ENCODE assay signal across 8 cellular contexts in the genomic region with DNA sequence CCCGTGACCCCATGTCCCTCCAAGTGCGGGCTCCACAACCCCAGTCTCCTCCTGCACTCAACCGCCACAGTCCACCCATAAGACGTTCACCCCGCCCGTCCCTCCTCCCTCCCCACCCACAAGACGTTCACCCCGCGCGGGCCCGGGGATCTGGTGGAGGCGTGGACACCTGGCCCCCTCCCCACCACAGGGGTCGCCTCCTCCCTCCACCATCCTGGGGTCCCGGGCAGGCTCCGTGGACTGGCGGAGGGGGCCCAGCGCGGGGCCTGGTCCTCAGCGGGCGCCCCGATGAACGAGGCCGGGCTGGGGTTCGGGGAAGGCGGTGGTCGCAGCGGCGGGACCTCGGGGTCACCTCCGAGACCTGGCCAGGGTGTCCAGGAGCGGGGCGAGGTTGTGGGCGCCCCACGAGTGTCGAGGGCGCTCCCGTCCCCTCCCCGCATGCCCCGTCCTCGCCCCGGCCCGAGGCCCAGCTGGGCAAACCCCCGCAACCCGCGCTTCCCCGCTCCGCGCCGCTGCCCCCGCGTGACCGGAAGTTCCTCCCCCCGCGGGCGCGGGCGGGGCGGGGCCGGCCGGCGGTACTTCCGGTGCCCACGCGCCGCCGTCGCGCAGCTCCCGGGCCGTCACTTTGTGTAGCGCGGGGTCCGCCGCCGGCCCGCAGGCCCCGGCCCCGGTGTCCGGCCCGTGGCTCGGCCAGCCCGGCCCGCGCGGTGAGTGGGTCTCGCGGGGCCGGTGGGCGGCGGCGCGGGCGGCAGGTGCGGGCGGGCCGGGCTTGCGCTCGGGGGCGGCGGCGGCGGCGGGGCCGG. TPM values are rescaled to one million over a fixed set of nuclear protein-coding genes. Genes with fewer than 3 reads are reported as not detected.
DNase-seq lines count a peak whose midpoint lies in the region; ATAC-seq lines count a peak whose summit lies in the region.

A gene (plus strand): TSS at position 578 of the 803 bp plus-strand sequence. CDS start 5,092 bp downstream, outside the sequence.

- ATAC-seq in HG02678 (IDR thresholded peaks at IDR 0.05; ENCODE audit: unreplicated experiment), result peak; percentile 76
- ATAC-seq in stimulated activated memory B cell treated with anti-CD40 and anti-IgM and Interleukin-4, amounts not matched to agents 10 μg/mL and 1 μg/mL and 100 μg/mL, for 72 hours, result peak; percentile 81

- H3K27ac ChIP-seq in esophagus (ENCODE audit: low read depth in 2 of 2, low read length in 1 of 2), result peak within 1 kb of the TSS; percentile 57 to 80
- no peak within 1 kb of the TSS for H3K27ac ChIP-seq in muscle layer of duodenum (ENCODE audit: low read length)

- H3K27me3 Mint-ChIP-seq in stimulated activated memory B cell treated with anti-CD40 and anti-IgM and Interleukin-4, amounts not matched to agents 10 μg/mL and 1 μg/mL and 100 μg/mL, for 72 hours, result no peaks in the 10 kb centered on the region

- H3K36me3 ChIP-seq in esophagus (ENCODE audit: control insufficient read depth in 2 of 2, insufficient read depth in 2 of 2, low read length in 1 of 2) (peaks cover 4 to 5% of the 10 kb centered on the region in 2 donors), muscle layer of duodenum (ENCODE audit: control insufficient read depth in 1 of 2, insufficient read depth in 2 of 2, low read length in 2 of 2) (peaks cover 2 to 15% of the 10 kb centered on the region in 2 donors)

- peaks cover 23% of the 10 kb centered on the region for H3K36me3 Mint-ChIP-seq in stimulated activated memory B cell treated with anti-CD40 and anti-IgM and Interleukin-4, amounts not matched to agents 10 μg/mL and 1 μg/mL and 100 μg/mL, for 72 hours

- WGBS in esophagus, 2 donors, result 1% methylated on average over 43 to 104 of the region's 104 CpGs

- H3K4me1 ChIP-seq in esophagus (ENCODE audit: control insufficient read depth in 2 of 2, insufficient read depth in 2 of 2, low read length in 1 of 2) (peaks cover 0 to 16% of the 10 kb centered on the region in 2 donors), muscle layer of duodenum (ENCODE audit: control insufficient read depth in 1 of 2, insufficient read depth in 2 of 2, low read length in 2 of 2) (peaks cover 5 to 27% of the 10 kb centered on the region in 2 donors)

- peaks cover 3% of the 10 kb centered on the region for H3K9me3 Mint-ChIP-seq in stimulated activated memory B cell treated with anti-CD40 and anti-IgM and Interleukin-4, amounts not matched to agents 10 μg/mL and 1 μg/mL and 100 μg/mL, for 72 hours

- H3K4me3 Mint-ChIP-seq in stimulated activated memory B cell treated with anti-CD40 and anti-IgM and Interleukin-4, amounts not matched to agents 10 μg/mL and 1 μg/mL and 100 μg/mL, for 72 hours, result peak within 1 kb of the TSS; percentile 88

- H3K4me3 ChIP-seq in esophagus (ENCODE audit: low read depth in 1 of 2, low read length in 2 of 2), result peak within 1 kb of the TSS; percentile 75 to 86
- peak within 1 kb of the TSS; percentile 64 to 86 for H3K4me3 ChIP-seq in muscle layer of duodenum (ENCODE audit: low read depth in 1 of 2, low read length in 2 of 2)

- H3K9me3 ChIP-seq in esophagus (ENCODE audit: control insufficient read depth in 2 of 2, insufficient read depth in 1 of 2, low read depth in 1 of 2, low read length in 1 of 2) (peaks cover 0 to 2% of the 10 kb centered on the region in 2 donors), muscle layer of duodenum (ENCODE audit: control insufficient read depth in 1 of 2, low read length in 2 of 2) (no peaks in the 10 kb centered on the region)

- peaks cover 44% of the 10 kb centered on the region for H3K4me1 Mint-ChIP-seq in stimulated activated memory B cell treated with anti-CD40 and anti-IgM and Interleukin-4, amounts not matched to agents 10 μg/mL and 1 μg/mL and 100 μg/mL, for 72 hours

- DNase-seq in NCI-H2081 (lab: John Stamatoyannopoulos, UW) (peak; percentile 52 to 53), NCI-H2081 treated with DMSO at 0.1 percent for 48 hours (lab: John Stamatoyannopoulos, UW) (no peak), NCI-H69 (lab: John Stamatoyannopoulos, UW) (peak; percentile 81), activated T-cell treated with anti-CD3 and anti-CD28 coated beads for 24 hours (ENCODE audit: low read depth) (peak; percentile 45)

- no peaks in the 10 kb centered on the region for H3K27me3 ChIP-seq in esophagus (ENCODE audit: control insufficient read depth in 1 of 2, insufficient read depth in 2 of 2, low read length in 2 of 2)
- no peaks in the 10 kb centered on the region for H3K27me3 ChIP-seq in muscle layer of duodenum (ENCODE audit: low read depth, low read length)

- peak within 1 kb of the TSS; percentile 84 for H3K27ac Mint-ChIP-seq in stimulated activated memory B cell treated with anti-CD40 and anti-IgM and Interleukin-4, amounts not matched to agents 10 μg/mL and 1 μg/mL and 100 μg/mL, for 72 hours

RNA-seq across cellular contexts. Expression of the gene that starts here (rescaled TPM):
- polyA plus RNA-seq in esophagus, result 10 to 100 TPM; 11.9 to 21.1 TPM
